ENCODE assay signal across 13 cellular contexts in genomic region chr7:94452257-94452656, GRCh38. TPM values are rescaled to one million over a fixed set of nuclear protein-coding genes. Genes with fewer than 3 reads are reported as not detected.
DNase-seq lines count a peak whose midpoint lies in the region; ATAC-seq and TF ChIP-seq lines count a peak whose summit lies in the region.
"Had no signal": no experiment of that assay in that cellular context is flagged by ENCODE, and none has a peak within 500 bp of the region (broad histone marks: within the 10 kb centered on the region; RNA-seq: fewer than 3 reads in every experiment).

No MANE protein-coding gene starts in this region.

- no peaks in the 10 kb centered on the region for H3K4me1 ChIP-seq in parathyroid adenoma

- no peaks in the 10 kb centered on the region for H3K36me3 ChIP-seq in WERI-Rb-1
- H3K36me3 ChIP-seq in parathyroid adenoma (ENCODE audit: control insufficient read depth, insufficient read depth, low read length), result no peaks in the 10 kb centered on the region

- H3K79me2 ChIP-seq in parathyroid adenoma, result no peaks in the 10 kb centered on the region

- H3K4me3 ChIP-seq in WERI-Rb-1 (ENCODE audit: low read depth, low read length) (peak overlapping the region; percentile 36), parathyroid adenoma (ENCODE audit: low read depth, low read length) (no peak overlapping the region)

- H3K4me1 Mint-ChIP-seq in natural killer cell treated with Interleukin-12 subunit alpha and Interleukin-12 subunit beta and Interleukin-15 and Interleukin-18, amount 100 ng/mL, for 72 hours (ENCODE audit: low read depth in 2 of 2), result no peaks in the 10 kb centered on the region
- H3K4me1 Mint-ChIP-seq: activated CD4-positive, alpha-beta T cell treated with anti-CD3 and anti-CD28 coated beads, Interleukin-2, amount 10 ng/mL, durations not matched to agents 24 days and 14 days; naive thymus-derived CD8-positive, alpha-beta T cell; T-cell had no signal

- H3K9me3 ChIP-seq in WERI-Rb-1 (ENCODE audit: severe bottlenecking), result no peaks in the 10 kb centered on the region
- H3K9me3 ChIP-seq in parathyroid adenoma (ENCODE audit: control insufficient read depth, low read length), result no peaks in the 10 kb centered on the region

- peak overlapping the region; percentile 34 for H2AFZ ChIP-seq in parathyroid adenoma

- DNase-seq in NCI-H1092 (lab: John Stamatoyannopoulos, UW) (peak; percentile 97), NCI-H2171 (lab: John Stamatoyannopoulos, UW) (peak; percentile 84), WERI-Rb-1 (peak; percentile 73)
- DNase-seq in activated T-cell treated with anti-CD3 and anti-CD28 coated beads, Interleukin-2, amount 50 U/mL, for 1 hour, result no peak
- DNase-seq in natural killer cell treated with Interleukin-12 subunit alpha and Interleukin-12 subunit beta and Interleukin-15 and Interleukin-18, amount 100 ng/mL, for 72 hours (ENCODE audit: low spot score), result no peak
- no peak for DNase-seq in activated CD8-positive, alpha-beta memory T cell treated with anti-CD3 and anti-CD28 coated beads, Interleukin-2, amount 50 U/mL, for 4 hours
- DNase-seq: activated CD4-positive, alpha-beta T cell treated with anti-CD3 and anti-CD28 coated beads, Interleukin-2, amount 10 ng/mL, durations not matched to agents 24 days and 14 days; foreskin melanocyte; naive thymus-derived CD8-positive, alpha-beta T cell; T-cell had no signal

- H3K4me3 Mint-ChIP-seq in natural killer cell treated with Interleukin-12 subunit alpha and Interleukin-12 subunit beta and Interleukin-15 and Interleukin-18, amount 100 ng/mL, for 72 hours, result no peak overlapping the region
- H3K4me3 Mint-ChIP-seq: activated CD4-positive, alpha-beta T cell treated with anti-CD3 and anti-CD28 coated beads, Interleukin-2, amount 10 ng/mL, durations not matched to agents 24 days and 14 days; activated T-helper 17 cell treated with anti-CD3 and anti-CD28 coated beads, Interleukin-2, amount 50 U/mL, for 72 hours; naive thymus-derived CD8-positive, alpha-beta T cell; T-cell had no signal

- no peak overlapping the region for H3K27ac Mint-ChIP-seq in natural killer cell treated with Interleukin-12 subunit alpha and Interleukin-12 subunit beta and Interleukin-15 and Interleukin-18, amount 100 ng/mL, for 72 hours
- H3K27ac Mint-ChIP-seq: activated CD4-positive, alpha-beta T cell treated with anti-CD3 and anti-CD28 coated beads, Interleukin-2, amount 10 ng/mL, durations not matched to agents 24 days and 14 days; activated T-helper 17 cell treated with anti-CD3 and anti-CD28 coated beads, Interleukin-2, amount 50 U/mL, for 72 hours; naive thymus-derived CD8-positive, alpha-beta T cell; T-cell had no signal

- peak overlapping the region; percentile 74 for H3K27ac ChIP-seq in WERI-Rb-1
- H3K27ac ChIP-seq in parathyroid adenoma, result no peak overlapping the region

- no peak overlapping the region for H3K4me2 ChIP-seq in parathyroid adenoma (ENCODE audit: low read length)

- TF ChIP-seq CTCF in WERI-Rb-1 (IDR thresholded peaks at IDR 0.05; ENCODE audit: low read depth, low read length), result no peak
- TF ChIP-seq CTCF in parathyroid adenoma (IDR thresholded peaks at IDR 0.05), result no peak

- H3K9me3 Mint-ChIP-seq in natural killer cell treated with Interleukin-12 subunit alpha and Interleukin-12 subunit beta and Interleukin-15 and Interleukin-18, amount 100 ng/mL, for 72 hours, result no peaks in the 10 kb centered on the region
- H3K9me3 Mint-ChIP-seq: activated CD4-positive, alpha-beta T cell treated with anti-CD3 and anti-CD28 coated beads, Interleukin-2, amount 10 ng/mL, durations not matched to agents 24 days and 14 days; activated T-helper 17 cell treated with anti-CD3 and anti-CD28 coated beads, Interleukin-2, amount 50 U/mL, for 72 hours; T-cell had no signal

- no peaks in the 10 kb centered on the region for H3K36me3 Mint-ChIP-seq in natural killer cell treated with Interleukin-12 subunit alpha and Interleukin-12 subunit beta and Interleukin-15 and Interleukin-18, amount 100 ng/mL, for 72 hours
- H3K36me3 Mint-ChIP-seq: naive thymus-derived CD8-positive, alpha-beta T cell; T-cell had no signal

- no peaks in the 10 kb centered on the region for H3K27me3 ChIP-seq in WERI-Rb-1 (ENCODE audit: insufficient read depth, low read depth, severe bottlenecking)
- no peaks in the 10 kb centered on the region for H3K27me3 ChIP-seq in parathyroid adenoma (ENCODE audit: control insufficient read depth, insufficient read depth, low read length)

- peaks cover 7 to 13% of the 10 kb centered on the region in 2 donors for H3K27me3 Mint-ChIP-seq in natural killer cell treated with Interleukin-12 subunit alpha and Interleukin-12 subunit beta and Interleukin-15 and Interleukin-18, amount 100 ng/mL, for 72 hours

- H3K9ac ChIP-seq in parathyroid adenoma, result no peak overlapping the region

- ATAC-seq in natural killer cell treated with Interleukin-12 subunit alpha and Interleukin-12 subunit beta and Interleukin-15 and Interleukin-18, amount 100 ng/mL, for 72 hours, result no peak
- ATAC-seq in HG03565 (IDR thresholded peaks at IDR 0.05; ENCODE audit: unreplicated experiment), result no peak
- ATAC-seq: activated T-helper 17 cell treated with anti-CD3 and anti-CD28 coated beads, Interleukin-2, amount 50 U/mL, for 72 hours; naive thymus-derived CD8-positive, alpha-beta T cell; T-cell had no signal

RNA-seq across cellular contexts. Expression of gene CASD1, which starts 57.4 kb away (rescaled TPM):
- total RNA-seq in natural killer cell treated with Interleukin-12 subunit alpha and Interleukin-12 subunit beta and Interleukin-15 and Interleukin-18, amount 100 ng/mL, for 72 hours, result 10 to 100 TPM; 12.3 to 28.9 TPM

RNA-seq across cellular contexts. Expression of gene COL1A2, which starts 57.6 kb away (rescaled TPM):
- total RNA-seq in natural killer cell treated with Interleukin-12 subunit alpha and Interleukin-12 subunit beta and Interleukin-15 and Interleukin-18, amount 100 ng/mL, for 72 hours, result not detected
- total RNA-seq: activated T-helper 17 cell treated with anti-CD3 and anti-CD28 coated beads, Interleukin-2, amount 50 U/mL, for 72 hours; naive thymus-derived CD8-positive, alpha-beta T cell had no signal

Comparison
In these comparisons a context has a peak if more than half of its experiments do, and no peak if none do; other contexts are left out.
1. DNase-seq: peak in NCI-H1092 (single experiment), NCI-H2171 (single experiment) and WERI-Rb-1 (single experiment); none in activated T-cell treated with anti-CD3 and anti-CD28 coated beads, Interleukin-2, amount 50 U/mL, for 1 hour (single experiment), natural killer cell treated with Interleukin-12 subunit alpha and Interleukin-12 subunit beta and Interleukin-15 and Interleukin-18, amount 100 ng/mL, for 72 hours (single experiment) and activated CD8-positive, alpha-beta memory T cell treated with anti-CD3 and anti-CD28 coated beads, Interleukin-2, amount 50 U/mL, for 4 hours (single experiment).